In genomic region chr16:50152807-50153647, GRCh38 we compare ENCODE assay signal across 8 cellular contexts. TPM values are rescaled to one million over a fixed set of nuclear protein-coding genes. Genes with fewer than 3 reads are reported as not detected.
DNase-seq lines count a peak whose midpoint lies in the region; ATAC-seq and TF ChIP-seq lines count a peak whose summit lies in the region.

Gene TENT4B (plus strand): TSS chr16:50153306. CDS start chr16:50153622, 316 bp downstream.

- peak within 1 kb of the TSS; percentile 73 to 91 for H3K4me3 Mint-ChIP-seq in H9
- H3K4me3 Mint-ChIP-seq in activated naive CD8-positive, alpha-beta T cell treated with anti-CD3 and anti-CD28 coated beads, Interleukin-2, amount 50 U/mL, for 24 hours = peak within 1 kb of the TSS; percentile 85

- DNase-seq in H9 (peak; percentile 82), T follicular helper cell (ENCODE audit: low read depth) (peak; percentile 87), cardiac muscle cell (ENCODE audit: low read depth in 1 of 2, low spot score in 1 of 2) (peak; percentile 89 to 92), pons (ENCODE audit: low spot score) (peak; percentile 73), tibial nerve (ENCODE audit: low spot score in 2 of 2) (peak; percentile 72 to 73)
- peak; percentile 85 for DNase-seq in activated naive CD8-positive, alpha-beta T cell treated with anti-CD3 and anti-CD28 coated beads, Interleukin-2, amount 50 U/mL, for 24 hours

- peak; percentile 75 for ATAC-seq in activated naive CD8-positive, alpha-beta T cell treated with anti-CD3 and anti-CD28 coated beads, Interleukin-2, amount 50 U/mL, for 24 hours

- H4K8ac ChIP-seq in H9 (replicated peaks; ENCODE audit: insufficient read length, low read depth, low read length) = no peak within 1 kb of the TSS

- no peaks in the 10 kb centered on the region for H3F3A ChIP-seq in Loucy (ENCODE audit: low read depth)

- peak within 1 kb of the TSS; percentile 99 for H3K14ac ChIP-seq in H9 (ENCODE audit: insufficient read depth, low read length)

- no peak within 1 kb of the TSS for H2BK20ac ChIP-seq in H9 (ENCODE audit: low read depth, low read length, poor library complexity, severe bottlenecking)

- H3K27me3 Mint-ChIP-seq in H9 (ENCODE audit: low read depth) = peaks cover 3% of the 10 kb centered on the region; the same call in 1 of the 2 replicates
- no peaks in the 10 kb centered on the region for H3K27me3 Mint-ChIP-seq in activated naive CD8-positive, alpha-beta T cell treated with anti-CD3 and anti-CD28 coated beads, Interleukin-2, amount 50 U/mL, for 24 hours

- H3K9ac ChIP-seq in H9 (ENCODE audit: extremely low read depth, insufficient read length, low read length) = peak within 1 kb of the TSS; percentile 67
- H3K9ac ChIP-seq in Loucy (ENCODE audit: low read depth, low read length, poor library complexity, severe bottlenecking) = peak within 1 kb of the TSS; percentile 74

- no peak within 1 kb of the TSS for H4K5ac ChIP-seq in H9 (ENCODE audit: insufficient read length, low read depth, low read length)

- 0 out of 7 replicates have a peak, but pooled peaks cover 0 to 3% (median 0%) of the 10 kb centered on the region in 3 experiments for H3K36me3 Mint-ChIP-seq in H9 (ENCODE audit: insufficient read depth in 1 of 3, low read depth in 3 of 3)
- peaks cover 5% of the 10 kb centered on the region for H3K36me3 Mint-ChIP-seq in activated naive CD8-positive, alpha-beta T cell treated with anti-CD3 and anti-CD28 coated beads, Interleukin-2, amount 50 U/mL, for 24 hours (ENCODE audit: low read depth)

- H3K9me3 ChIP-seq in H9 (ENCODE audit: control insufficient read depth, low read depth, low read length) (no peaks in the 10 kb centered on the region), Loucy (ENCODE audit: insufficient read depth, low read depth, low read length) (no peaks in the 10 kb centered on the region), cardiac muscle cell (ENCODE audit: low read depth) (no peaks in the 10 kb centered on the region), tibial nerve (no peaks in the 10 kb centered on the region)

- H3K79me1 ChIP-seq in H9 (ENCODE audit: insufficient read depth, low read depth, low read length, poor library complexity, severe bottlenecking) = peaks cover 8% of the 10 kb centered on the region

- H3K9me3 Mint-ChIP-seq in H9 = no peaks in the 10 kb centered on the region; a peak in 1 of 5 replicates
- no peaks in the 10 kb centered on the region for H3K9me3 Mint-ChIP-seq in activated naive CD8-positive, alpha-beta T cell treated with anti-CD3 and anti-CD28 coated beads, Interleukin-2, amount 50 U/mL, for 24 hours

- H3K4me1 ChIP-seq in H9 (ENCODE audit: insufficient read depth, low read length) (peaks cover 3% of the 10 kb centered on the region), Loucy (ENCODE audit: insufficient read depth, low read length, poor library complexity, severe bottlenecking) (peaks cover 31% of the 10 kb centered on the region), cardiac muscle cell (ENCODE audit: low read depth) (peaks cover 9% of the 10 kb centered on the region), tibial nerve (peaks cover 0 to 43% (median 20%) of the 10 kb centered on the region in 4 donors)

- H3K4me3 ChIP-seq in Loucy (ENCODE audit: low read length, poor library complexity, severe bottlenecking) (peak within 1 kb of the TSS; percentile 85), cardiac muscle cell (peak within 1 kb of the TSS; percentile 82), tibial nerve (peak within 1 kb of the TSS; percentile 75 to 90 (median 86))

- H3K4me2 ChIP-seq in H9 (ENCODE audit: insufficient read depth, insufficient read length, low read length) (peak within 1 kb of the TSS; percentile 84), Loucy (ENCODE audit: low read depth, low read length, poor library complexity, severe bottlenecking) (peak within 1 kb of the TSS; percentile 95)

- no peaks in the 10 kb centered on the region for H3K27me3 ChIP-seq in H9 (ENCODE audit: insufficient read depth, low read length)
- no peaks in the 10 kb centered on the region for H3K27me3 ChIP-seq in Loucy (ENCODE audit: insufficient read depth, low read length, poor library complexity, severe bottlenecking)
- no peaks in the 10 kb centered on the region for H3K27me3 ChIP-seq in cardiac muscle cell
- no peaks in the 10 kb centered on the region for H3K27me3 ChIP-seq in tibial nerve

- peak within 1 kb of the TSS; percentile 41 to 74 (median 64); a peak in 4 of 7 replicates for H3K27ac Mint-ChIP-seq in H9
- H3K27ac Mint-ChIP-seq in activated naive CD8-positive, alpha-beta T cell treated with anti-CD3 and anti-CD28 coated beads, Interleukin-2, amount 50 U/mL, for 24 hours = peak within 1 kb of the TSS; percentile 96

- H3T11ph ChIP-seq in H9 (ENCODE audit: low read length) = no peak within 1 kb of the TSS

- H2BK15ac ChIP-seq in H9 (ENCODE audit: low read depth, low read length) = no peak within 1 kb of the TSS; the same call in 1 of the 2 replicates

- H3K27ac ChIP-seq in H9 (ENCODE audit: insufficient read length, low read depth, low read length) (no peak within 1 kb of the TSS), cardiac muscle cell (peak within 1 kb of the TSS; percentile 96), tibial nerve (peak within 1 kb of the TSS; percentile 88 to 98 (median 94))

- H3K56ac ChIP-seq in H9 (ENCODE audit: insufficient read length, low read depth, low read length) = no peak within 1 kb of the TSS

- no peak within 1 kb of the TSS for H2AK5ac ChIP-seq in H9 (ENCODE audit: insufficient read length, low read length)

- H2BK12ac ChIP-seq in H9 (ENCODE audit: insufficient read length, low read depth, low read length) = peak within 1 kb of the TSS; percentile 6

- peaks cover 3% of the 10 kb centered on the region for H4K20me1 ChIP-seq in H9 (ENCODE audit: control insufficient read depth, insufficient read depth, insufficient read length)
- peaks cover 35% of the 10 kb centered on the region for H4K20me1 ChIP-seq in Loucy (ENCODE audit: insufficient read depth, low read length, poor library complexity, severe bottlenecking)

- no peaks in the 10 kb centered on the region for H3K9me2 ChIP-seq in Loucy (replicated peaks; ENCODE audit: low read depth, low read length)

- H3K18ac ChIP-seq in H9 (ENCODE audit: insufficient read length, low read depth, low read length) = peak within 1 kb of the TSS; percentile 97

- H3K4ac ChIP-seq in H9 (ENCODE audit: low read depth, low read length) = no peak within 1 kb of the TSS

- peaks cover 15% of the 10 kb centered on the region for H3K23me2 ChIP-seq in H9 (ENCODE audit: insufficient read length, low read depth, low read length, poor library complexity, severe bottlenecking)

- peak in 1 of 2 donors; percentile 94 for TF ChIP-seq EP300 in tibial nerve (IDR thresholded peaks at IDR 0.05)

- H3K23ac ChIP-seq in H9 (ENCODE audit: insufficient read length, low read depth, low read length) = no peak within 1 kb of the TSS

- no peak within 1 kb of the TSS for H2BK5ac ChIP-seq in H9 (ENCODE audit: insufficient read length, low read length)

- WGBS in H9 (ENCODE audit: extremely low coverage, insufficient read length, low lambda C conversion rate) = no CpG with 5 or more reads among the region's 121 CpGs
- 0 to 1% methylated on average over 30 to 31 of the region's 121 CpGs for WGBS in tibial nerve, 2 donors

- H4K91ac ChIP-seq in H9 (ENCODE audit: insufficient read length, low read depth, low read length) = no peak within 1 kb of the TSS

- no peak within 1 kb of the TSS for H2BK120ac ChIP-seq in H9 (ENCODE audit: low read depth, low read length, poor library complexity, severe bottlenecking)

- no peak within 1 kb of the TSS for H2AFZ ChIP-seq in H9 (ENCODE audit: low read length)
- H2AFZ ChIP-seq in Loucy (ENCODE audit: low read length) = peak within 1 kb of the TSS; percentile 95

- H3K4me1 Mint-ChIP-seq in H9 = peaks cover 18 to 19% of the 10 kb centered on the region in 2 experiments
- H3K4me1 Mint-ChIP-seq in activated naive CD8-positive, alpha-beta T cell treated with anti-CD3 and anti-CD28 coated beads, Interleukin-2, amount 50 U/mL, for 24 hours = peaks cover 37% of the 10 kb centered on the region

- H3K79me2 ChIP-seq in H9 (ENCODE audit: insufficient read depth, low read length) = peaks cover 18% of the 10 kb centered on the region; the same call in 1 of the 2 replicates
- peaks cover 42% of the 10 kb centered on the region for H3K79me2 ChIP-seq in Loucy (ENCODE audit: insufficient read depth, low read length)

- TF ChIP-seq POLR2A in GM10847 (IDR thresholded peaks at IDR 0.05; ENCODE audit: extremely low read depth, insufficient read length) (peak; percentile 91), tibial nerve (IDR thresholded peaks at IDR 0.05) (peak; percentile 73 to 82)

- TF ChIP-seq CTCF in H9 (conservative IDR thresholded peaks at IDR 0.05) (no peak), Loucy (conservative IDR thresholded peaks at IDR 0.05; ENCODE audit: low read length) (no peak), cardiac muscle cell (IDR thresholded peaks at IDR 0.05; ENCODE audit: low read depth, low read length) (no peak), tibial nerve (IDR thresholded peaks at IDR 0.05) (no peak)

- H3K36me3 ChIP-seq in Loucy (ENCODE audit: insufficient read depth, low read length) (no peaks in the 10 kb centered on the region), cardiac muscle cell (no peaks in the 10 kb centered on the region), tibial nerve (no peaks in the 10 kb centered on the region)

RNA-seq across cellular contexts. Expression of gene TENT4B, which starts in this region (rescaled TPM):
- 12.4 and 13.0 TPM in 2 replicates for total RNA-seq in H9 (2021)
- 10.6 and 15.0 TPM in 2 replicates for total RNA-seq in cardiac muscle cell
- 6.2 and 8.7 TPM in 2 replicates for polyA plus RNA-seq in cardiac muscle cell
- total RNA-seq in tibial nerve = 10 to 100 TPM; 11.7 to 18.6 (median 16.5) TPM
